ENCODE assay signal across 1 cellular context in genomic region chr6:15290067-15290641, GRCh38.
TF ChIP-seq lines count a peak whose summit lies in the region.

No MANE protein-coding gene starts in this region.

TF ChIP-seq in HCT116, 20 proteins besides CTCF, POLR2A, EP300 and RAD21:
- TF ChIP-seq REST (IDR thresholded peaks at IDR 0.05; ENCODE audit: low read depth), result no peak
